ENCODE assay signal across 9 cellular contexts in the genomic region with DNA sequence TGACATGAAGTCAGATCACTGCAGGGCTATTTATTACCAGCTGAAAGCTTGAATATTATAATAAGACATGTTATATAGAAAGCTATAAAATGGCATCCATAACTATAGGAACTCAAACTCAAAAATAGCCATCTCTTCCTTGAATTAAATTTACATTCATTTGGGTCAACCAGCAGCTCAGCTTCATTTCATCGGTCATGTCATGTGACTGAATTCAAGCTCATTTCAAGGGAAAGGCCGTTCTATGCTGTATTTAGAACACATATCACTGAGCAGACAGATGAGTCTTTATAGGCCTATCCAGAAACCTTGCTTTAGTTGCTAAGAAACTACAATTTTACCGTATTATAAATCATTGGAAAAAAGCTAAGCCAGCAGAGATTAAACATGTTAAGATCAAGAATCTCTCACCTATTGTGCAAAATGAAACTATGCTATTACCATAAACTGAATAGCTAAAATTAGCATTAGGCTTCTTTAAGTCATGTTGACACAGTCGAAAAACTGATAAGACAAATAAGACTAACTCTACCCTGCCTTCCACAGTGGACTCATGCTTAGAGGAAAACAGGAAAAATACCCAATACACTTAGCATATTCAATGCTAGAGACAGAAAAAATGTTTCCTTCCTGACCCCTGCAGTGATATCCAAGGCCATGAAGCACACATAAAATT. TPM values are rescaled to one million over a fixed set of nuclear protein-coding genes. Genes with fewer than 3 reads are reported as not detected.
DNase-seq lines count a peak whose midpoint lies in the region; ATAC-seq, FAIRE-seq and TF ChIP-seq lines count a peak whose summit lies in the region.
"Had no signal": no experiment of that assay in that cellular context is flagged by ENCODE, and none has a peak within 500 bp of the region (broad histone marks: within the 10 kb centered on the region; RNA-seq: fewer than 3 reads in every experiment).

No MANE protein-coding gene starts in this region.

- H3K36me3 Mint-ChIP-seq in IgD-negative memory B cell, result no peaks in the 10 kb centered on the region
- no peaks in the 10 kb centered on the region for H3K36me3 Mint-ChIP-seq in chondrocyte (ENCODE audit: low read depth)

- H3K4me1 Mint-ChIP-seq in IgD-negative memory B cell, result peaks cover 39 to 47% (median 44%) of the 10 kb centered on the region in 3 donors
- peaks cover 82% of the 10 kb centered on the region for H3K4me1 Mint-ChIP-seq in chondrocyte (ENCODE audit: low read depth)

- no peak for ATAC-seq in GM19351 (IDR thresholded peaks at IDR 0.05; ENCODE audit: unreplicated experiment)

- H3K9me3 Mint-ChIP-seq in IgD-negative memory B cell (peaks cover 0 to 6% (median 1%) of the 10 kb centered on the region in 3 donors), chondrocyte (ENCODE audit: low read depth) (no peaks in the 10 kb centered on the region)

- FAIRE-seq in urothelium cell line (lab: Jason Lieb, UNC), result no peak
- FAIRE-seq: GM12891 had no signal

- no peak for DNase-seq in AG10803 (ENCODE audit: low read depth)
- no peak for DNase-seq in chondrocyte (ENCODE audit: low spot score)
- no peak for DNase-seq in urothelium cell line (ENCODE audit: low spot score)
- DNase-seq in GDM1 (lab: John Stamatoyannopoulos, UW), result no peak
- no peak for DNase-seq in NCI-H446 treated with DMSO at 0.1 percent for 48 hours (lab: John Stamatoyannopoulos, UW)

- peaks cover 0 to 9% of the 10 kb centered on the region in 2 donors for H3K36me3 ChIP-seq in muscle layer of duodenum (ENCODE audit: control insufficient read depth in 1 of 2, insufficient read depth in 2 of 2, low read length in 2 of 2)

- H3K27me3 ChIP-seq in muscle layer of duodenum (ENCODE audit: low read depth, low read length), result no peaks in the 10 kb centered on the region

- H3K9me3 ChIP-seq in muscle layer of duodenum (ENCODE audit: control insufficient read depth in 1 of 2, low read length in 2 of 2), result no peaks in the 10 kb centered on the region

- peak overlapping the region; percentile 21 to 86 (median 48) for H3K4me3 Mint-ChIP-seq in IgD-negative memory B cell
- H3K4me3 Mint-ChIP-seq in chondrocyte (ENCODE audit: unreplicated experiment), result peak overlapping the region; percentile 85

- peaks cover 2% of the 10 kb centered on the region for H3K27me3 Mint-ChIP-seq in IgD-negative memory B cell
- no peaks in the 10 kb centered on the region for H3K27me3 Mint-ChIP-seq in chondrocyte (ENCODE audit: low read depth)

- H3K27ac ChIP-seq in muscle layer of duodenum (ENCODE audit: low read length), result peak overlapping the region; percentile 88

- TF ChIP-seq CTCF in AG10803 (conservative IDR thresholded peaks at IDR 0.05; ENCODE audit: low read length) (no peak), chondrocyte (IDR thresholded peaks at IDR 0.05) (no peak)

- H3K4me3 ChIP-seq in AG10803 (ENCODE audit: low read length), result peak overlapping the region; percentile 83
- peak overlapping the region; percentile 75 to 90 for H3K4me3 ChIP-seq in muscle layer of duodenum (ENCODE audit: low read depth in 1 of 2, low read length in 2 of 2)

- H3K27ac Mint-ChIP-seq in IgD-negative memory B cell, result peak overlapping the region in 2 of 3 donors; percentile 20 to 24
- H3K27ac Mint-ChIP-seq in chondrocyte (ENCODE audit: unreplicated experiment), result peak overlapping the region; percentile 93

- H3K4me1 ChIP-seq in muscle layer of duodenum (ENCODE audit: control insufficient read depth in 1 of 2, insufficient read depth in 2 of 2, low read length in 2 of 2), result peaks cover 23 to 56% of the 10 kb centered on the region in 2 donors

RNA-seq across cellular contexts. Expression of a gene that starts 2.3 kb away (rescaled TPM):
- polyA plus RNA-seq in IgD-negative memory B cell, result 27.1 TPM
- total RNA-seq in chondrocyte, result 232 to 256 TPM (median 252 TPM) in 3 replicates

RNA-seq across cellular contexts. Expression of a gene that starts 53.2 kb away (rescaled TPM):
- not detected for polyA plus RNA-seq in IgD-negative memory B cell
- 157 to 196 TPM (median 192 TPM) in 3 replicates for total RNA-seq in chondrocyte
